In the genomic region with DNA sequence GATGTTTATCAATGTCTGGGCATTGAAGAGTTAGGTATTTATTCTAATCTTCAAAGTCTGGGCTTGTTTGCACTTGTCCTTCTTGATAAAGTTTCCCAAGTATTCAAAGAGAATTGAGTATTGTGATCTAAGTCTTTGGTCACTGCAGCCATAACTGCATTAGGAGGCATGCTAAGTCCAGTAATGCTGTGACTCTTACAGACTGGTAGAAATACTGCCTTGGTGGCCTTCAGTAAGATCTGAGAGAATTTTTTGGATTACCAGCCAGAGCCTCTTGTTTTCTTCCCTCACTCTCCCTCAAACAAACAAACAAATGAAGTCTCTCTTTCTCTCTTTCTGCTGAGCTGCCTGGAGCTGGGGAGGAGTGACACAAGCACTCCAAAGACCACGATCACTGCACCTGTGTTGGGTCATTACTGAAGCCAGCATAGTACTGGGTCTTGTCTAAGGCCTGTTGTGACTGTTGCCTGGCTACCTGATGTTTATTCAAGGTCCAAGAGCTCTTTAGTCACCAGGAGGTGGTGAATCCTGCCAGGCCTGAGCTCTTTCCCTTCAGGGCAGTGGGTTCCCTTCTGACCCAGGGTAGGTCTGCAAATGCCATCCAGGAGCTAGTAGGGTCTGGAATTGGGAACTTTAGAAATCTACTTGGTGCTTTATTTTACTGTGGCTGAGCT, we compare ENCODE assay signal across 1 cellular context.
TF ChIP-seq lines count a peak whose summit lies in the region.

No MANE protein-coding gene starts in this region.

TF ChIP-seq in HepG2, 621 proteins besides CTCF, POLR2A, EP300 and RAD21:
- TF ChIP-seq RFX3 (CRISPR knock-in tag; IDR thresholded peaks at IDR 0.05) (0 out of 2 replicates have a peak, but pooled peaks have one; percentile 19), RFX1 (IDR thresholded peaks at IDR 0.05) (peak; percentile 33; the same call in 1 of the 2 replicates), HOXA5 (CRISPR knock-in tag; IDR thresholded peaks at IDR 0.05) (no peak), ZBTB42 (CRISPR knock-in tag; IDR thresholded peaks at IDR 0.05) (no peak)
